Comparison of ENCODE assay signal across 12 cellular contexts in genomic region chr12:76329163-76329562, GRCh38. TPM values are rescaled to one million over a fixed set of nuclear protein-coding genes. Genes with fewer than 3 reads are reported as not detected.
DNase-seq lines count a peak whose midpoint lies in the region; ATAC-seq, FAIRE-seq and TF ChIP-seq lines count a peak whose summit lies in the region.
"Had no signal": no experiment of that assay in that cellular context is flagged by ENCODE, and none has a peak within 500 bp of the region (broad histone marks: within the 10 kb centered on the region; RNA-seq: fewer than 3 reads in every experiment).

No MANE protein-coding gene starts in this region.

- H3K4me2 ChIP-seq in astrocyte (ENCODE audit: low read length), result peak overlapping the region; percentile 67

- DNase-seq in HPDE6-E6E7 (ENCODE audit: extremely low spot score) (peak; percentile 62), astrocyte (ENCODE audit: low read depth) (peak; percentile 96), glomerular visceral epithelial cell (ENCODE audit: extremely low spot score) (peak; percentile 61), kidney (no peak)
- no peak for DNase-seq in stimulated activated CD4-positive, alpha-beta T cell treated with anti-CD3 and anti-CD28 coated beads, Interleukin-15, amount 100 ng/mL, for 24 hours
- DNase-seq: central memory CD4-positive, alpha-beta T cell; small intestine had no signal

- peak overlapping the region; percentile 22 for H3K4me3 ChIP-seq in ACC112 (ENCODE audit: low read depth, low read length)
- H3K4me3 ChIP-seq in astrocyte (ENCODE audit: insufficient read depth, low read depth, low read length), result no peak overlapping the region
- no peak overlapping the region for H3K4me3 ChIP-seq in kidney (ENCODE audit: low read length in 2 of 2)
- H3K4me3 ChIP-seq: BLaER1 treated with 17β-estradiol and CSF1 and Interleukin-3, amounts not matched to agents 10 nM and 100 nM had no signal

- H3K36me3 Mint-ChIP-seq in astrocyte (ENCODE audit: low read depth, unreplicated experiment), result no peaks in the 10 kb centered on the region

- H3K27ac ChIP-seq in ACC112 (ENCODE audit: low read depth, low read length), result peak overlapping the region; percentile 87
- peak overlapping the region; percentile 62 for H3K27ac ChIP-seq in astrocyte (ENCODE audit: low read depth, low read length)
- no peak overlapping the region for H3K27ac ChIP-seq in kidney (ENCODE audit: low read depth in 2 of 2, low read length in 2 of 2)
- H3K27ac ChIP-seq: BLaER1 treated with 17β-estradiol and CSF1 and Interleukin-3, amounts not matched to agents 10 nM and 100 nM had no signal

- H3K36me3 ChIP-seq in ACC112 (ENCODE audit: insufficient read depth, low read length), result peaks cover 3% of the 10 kb centered on the region; the same call in 1 of the 2 replicates
- H3K36me3 ChIP-seq in astrocyte (ENCODE audit: insufficient read depth, low read length), result no peaks in the 10 kb centered on the region
- H3K36me3 ChIP-seq in kidney (ENCODE audit: control insufficient read depth in 1 of 2, insufficient read depth in 2 of 2, low read length in 2 of 2), result no peaks in the 10 kb centered on the region
- H3K36me3 ChIP-seq: BLaER1 treated with 17β-estradiol and CSF1 and Interleukin-3, amounts not matched to agents 10 nM and 100 nM had no signal

- TF ChIP-seq CTCF in astrocyte (IDR thresholded peaks at IDR 0.05; ENCODE audit: insufficient read depth, low read depth, low read length), result no peak
- no peak for TF ChIP-seq CTCF in kidney (IDR thresholded peaks at IDR 0.05; ENCODE audit: borderline replicate concordance, extremely low read depth, insufficient read depth)

- H3K9ac ChIP-seq in astrocyte (ENCODE audit: low read length) (peak overlapping the region; percentile 20), kidney (ENCODE audit: low read length in 2 of 2) (no peak overlapping the region)
- H3K9ac ChIP-seq: BLaER1 treated with 17β-estradiol and CSF1 and Interleukin-3, amounts not matched to agents 10 nM and 100 nM had no signal

- H3K4me1 Mint-ChIP-seq in astrocyte (ENCODE audit: low read depth, unreplicated experiment), result peaks cover 18% of the 10 kb centered on the region

- H2AFZ ChIP-seq in ACC112 (ENCODE audit: low read length, unreplicated experiment) (peak overlapping the region; percentile 5), astrocyte (ENCODE audit: low read depth, low read length) (no peak overlapping the region)

- peak overlapping the region; percentile 68 for H3K4me3 Mint-ChIP-seq in astrocyte (ENCODE audit: unreplicated experiment)
- H3K4me3 Mint-ChIP-seq: T-helper 2 cell treated with Interferon-gamma antibody and Interleukin-4, amounts not matched to agents 5 μg/mL and 100 μg/mL, for 36 hours had no signal

- H4K20me1 ChIP-seq in astrocyte (ENCODE audit: insufficient read depth, low read length), result no peaks in the 10 kb centered on the region
- H4K20me1 ChIP-seq: BLaER1 treated with 17β-estradiol and CSF1 and Interleukin-3, amounts not matched to agents 10 nM and 100 nM had no signal

- H3K9me3 Mint-ChIP-seq in astrocyte (ENCODE audit: unreplicated experiment), result peaks cover 14% of the 10 kb centered on the region

- ATAC-seq in HG03280 (IDR thresholded peaks at IDR 0.05; ENCODE audit: unreplicated experiment), result no peak
- no peak for ATAC-seq in HG03135 (IDR thresholded peaks at IDR 0.05; ENCODE audit: unreplicated experiment)

- peak overlapping the region; percentile 99 for H3K27ac Mint-ChIP-seq in astrocyte (ENCODE audit: unreplicated experiment)
- H3K27ac Mint-ChIP-seq: T-helper 2 cell treated with Interferon-gamma antibody and Interleukin-4, amounts not matched to agents 5 μg/mL and 100 μg/mL, for 36 hours had no signal

- peaks cover 16% of the 10 kb centered on the region for H3K4me1 ChIP-seq in ACC112 (ENCODE audit: control insufficient read depth, insufficient read depth, low read length, unreplicated experiment)
- peaks cover 13% of the 10 kb centered on the region for H3K4me1 ChIP-seq in astrocyte (ENCODE audit: insufficient read depth, low read length)
- no peaks in the 10 kb centered on the region for H3K4me1 ChIP-seq in kidney (ENCODE audit: control insufficient read depth in 1 of 2, insufficient read depth in 1 of 2, low read depth in 1 of 2, low read length in 2 of 2)

- no peaks in the 10 kb centered on the region for H3K27me3 Mint-ChIP-seq in astrocyte (ENCODE audit: low read depth, unreplicated experiment)

- H3K27me3 ChIP-seq in ACC112 (ENCODE audit: insufficient read depth, low read length) (no peaks in the 10 kb centered on the region), astrocyte (ENCODE audit: insufficient read depth, low read length) (no peaks in the 10 kb centered on the region)
- H3K27me3 ChIP-seq: BLaER1 treated with 17β-estradiol and CSF1 and Interleukin-3, amounts not matched to agents 10 nM and 100 nM had no signal

- H3K9me3 ChIP-seq in astrocyte (ENCODE audit: insufficient read depth, low read depth, low read length) (no peaks in the 10 kb centered on the region), kidney (ENCODE audit: control insufficient read depth in 1 of 2, low read length in 2 of 2) (no peaks in the 10 kb centered on the region)

- FAIRE-seq in astrocyte (lab: Jason Lieb, UNC), result peak; percentile 60
- FAIRE-seq in kidney (lab: Jason Lieb, UNC), result no peak
- FAIRE-seq: small intestine had no signal

- no peaks in the 10 kb centered on the region for H3K79me2 ChIP-seq in ACC112 (ENCODE audit: control insufficient read depth, insufficient read depth, low read length, unreplicated experiment)
- H3K79me2 ChIP-seq in astrocyte (ENCODE audit: insufficient read depth, low read length), result no peaks in the 10 kb centered on the region

- intact Hi-C loops in kidney (cut with DNase I), result no loop called here

RNA-seq across cellular contexts. Expression of gene BBS10, which starts 19.1 kb away (rescaled TPM):
- total RNA-seq in astrocyte, result 9.8 and 9.9 TPM in 2 replicates
- 10.9 TPM for total RNA-seq in kidney
- polyA plus RNA-seq in kidney (ENCODE audit: insufficient read depth, low read depth, low replicate concordance), result 5.1 TPM

Comparison
In these comparisons a context has a peak if more than half of its experiments do, and no peak if none do; other contexts are left out.
1. H3K27ac ChIP-seq: peak in ACC112 (single experiment) and astrocyte (single experiment); none in kidney (0 of 2).
2. DNase-seq: peak in HPDE6-E6E7 (single experiment), astrocyte (single experiment) and glomerular visceral epithelial cell (single experiment); none in stimulated activated CD4-positive, alpha-beta T cell treated with anti-CD3 and anti-CD28 coated beads, Interleukin-15, amount 100 ng/mL, for 24 hours (single experiment) and kidney (single experiment).